1 cellular context compared by ENCODE assay signal in genomic region chr3:122299222-122299621, GRCh38.
TF ChIP-seq lines count a peak whose summit lies in the region.

No MANE protein-coding gene starts in this region.

TF ChIP-seq in GM12878, 131 proteins besides CTCF, POLR2A, EP300 and RAD21 (continued from another document):
- TF ChIP-seq USF2 (IDR thresholded peaks at IDR 0.05; ENCODE audit: borderline replicate concordance, low read depth, low read length), result no peak
- no peak for TF ChIP-seq IRF3 (IDR thresholded peaks at IDR 0.05)
- no peak for TF ChIP-seq PML (IDR thresholded peaks at IDR 0.05; ENCODE audit: low read length)
- TF ChIP-seq GATAD2B (conservative IDR thresholded peaks at IDR 0.05; ENCODE audit: low read depth), result peak; percentile 64; the same call in 1 of the 2 replicates
- no peak for TF ChIP-seq TAF1 (IDR thresholded peaks at IDR 0.05; ENCODE audit: borderline replicate concordance, low read depth, low read length)
- no peak for TF ChIP-seq ASH2L (IDR thresholded peaks at IDR 0.05; ENCODE audit: borderline replicate concordance, low read depth)
- TF ChIP-seq FOXM1 (IDR thresholded peaks at IDR 0.05; ENCODE audit: low read depth, low read length), result peak; percentile 39; the same call in 1 of the 2 replicates
- peak; percentile 37 for TF ChIP-seq IKZF1 (conservative IDR thresholded peaks at IDR 0.05)
- TF ChIP-seq CHD2 (IDR thresholded peaks at IDR 0.05; ENCODE audit: borderline replicate concordance, low read depth, low read length), result no peak
- peak; percentile 10 for TF ChIP-seq MEF2B (IDR thresholded peaks at IDR 0.05; ENCODE audit: partially characterized antibody, poor library complexity, severe bottlenecking)
- TF ChIP-seq JUNB (IDR thresholded peaks at IDR 0.05), result peak; percentile 42; the same call in 1 of the 2 replicates
- peak; percentile 59; the same call in 1 of the 2 replicates for TF ChIP-seq ATF2 (IDR thresholded peaks at IDR 0.05; ENCODE audit: low read length)
- TF ChIP-seq PRDM15 (CRISPR knock-in tag; IDR thresholded peaks at IDR 0.05), result no peak
- TF ChIP-seq RELB (IDR thresholded peaks at IDR 0.05; ENCODE audit: low read depth), result peak; percentile 45; the same call in 1 of the 2 replicates
